17 cellular contexts compared by ENCODE assay signal in genomic region chr5:68409259-68409658, GRCh38.
A peak's percentile ranks its signal among the peaks of the same experiment; 100 is the strongest.
DNase-seq lines count a peak whose midpoint lies in the region; ATAC-seq and TF ChIP-seq lines count a peak whose summit lies in the region.
"Had no signal": no experiment of that assay in that cellular context is flagged by ENCODE, and none has a peak within 500 bp of the region (broad histone marks: within the 10 kb centered on the region; RNA-seq: fewer than 3 reads in every experiment).

No MANE protein-coding gene starts in this region.

- no peak overlapping the region for H3K27ac ChIP-seq in breast epithelium
- H3K27ac ChIP-seq in thoracic aorta = no peak overlapping the region
- H3K27ac ChIP-seq: 22Rv1 had no signal

- H3K36me3 Mint-ChIP-seq in MCF 10A (ENCODE audit: insufficient read depth, unreplicated experiment) = no peaks in the 10 kb centered on the region
- H3K36me3 Mint-ChIP-seq: activated naive CD8-positive, alpha-beta T cell treated with anti-CD3 and anti-CD28 coated beads for 36 hours; naive B cell had no signal

- peak; percentile 47 for ATAC-seq in thoracic aorta (ENCODE audit: insufficient number of reproducible peaks, low FRiP score, low read depth)
- ATAC-seq: activated CD4-positive, alpha-beta T cell treated with anti-CD3 and anti-CD28 coated beads for 36 hours; left lobe of liver had no signal

- POLR2A ChIA-PET in MCF 10A (lab: Yijun Ruan, JAX) = interaction anchor here (0.9 kb wide), 1 partner anchor 25 kb away, joined by 3 read pairs; no protein-coding TSS in a partner anchor

- no TSS peak for BruUV-seq in MCF 10A (replicated peaks; lab: Mats Ljungman, UMichigan)

- H3K4me3 Mint-ChIP-seq in MCF 10A (ENCODE audit: unreplicated experiment) = no peak overlapping the region
- H3K4me3 Mint-ChIP-seq: activated CD4-positive, alpha-beta T cell treated with anti-CD3 and anti-CD28 coated beads for 36 hours; activated naive CD8-positive, alpha-beta T cell treated with anti-CD3 and anti-CD28 coated beads for 36 hours; naive B cell had no signal

- CTCF ChIA-PET in MCF 10A (lab: Yijun Ruan, JAX) = no interaction called here

- no peak overlapping the region for H3K4me3 ChIP-seq in breast epithelium
- no peak overlapping the region for H3K4me3 ChIP-seq in fibroblast of pulmonary artery (replicated peaks; ENCODE audit: low read depth, low read length)
- no peak overlapping the region for H3K4me3 ChIP-seq in thoracic aorta

- H3K36me3 ChIP-seq in breast epithelium (no peaks in the 10 kb centered on the region), thoracic aorta (no peaks in the 10 kb centered on the region)

- no peaks in the 10 kb centered on the region for H3K27me3 Mint-ChIP-seq in MCF 10A (ENCODE audit: insufficient read depth, unreplicated experiment)
- H3K27me3 Mint-ChIP-seq: activated naive CD8-positive, alpha-beta T cell treated with anti-CD3 and anti-CD28 coated beads for 36 hours had no signal

- H3K9me3 Mint-ChIP-seq in MCF 10A (ENCODE audit: unreplicated experiment) = no peaks in the 10 kb centered on the region
- H3K9me3 Mint-ChIP-seq: activated naive CD8-positive, alpha-beta T cell treated with anti-CD3 and anti-CD28 coated beads for 36 hours; naive B cell had no signal

- no peak overlapping the region for H3K27ac Mint-ChIP-seq in MCF 10A (ENCODE audit: low read depth, unreplicated experiment)
- H3K27ac Mint-ChIP-seq: activated CD4-positive, alpha-beta T cell treated with anti-CD3 and anti-CD28 coated beads for 36 hours; activated naive CD8-positive, alpha-beta T cell treated with anti-CD3 and anti-CD28 coated beads for 36 hours had no signal

- H3K9me3 ChIP-seq in breast epithelium = no peaks in the 10 kb centered on the region
- H3K9me3 ChIP-seq in thoracic aorta = no peaks in the 10 kb centered on the region

- H3K27me3 ChIP-seq in breast epithelium (no peaks in the 10 kb centered on the region), thoracic aorta (replicated peaks; ENCODE audit: insufficient read depth) (no peaks in the 10 kb centered on the region)

- DNase-seq in MCF 10A (ENCODE audit: unreplicated experiment) (peak; percentile 31), breast epithelium (ENCODE audit: low spot score in 2 of 2) (no peak), astrocyte of the hippocampus (ENCODE audit: low read depth, low spot score) (peak; percentile 37), fibroblast of pulmonary artery (ENCODE audit: low read depth) (peak; percentile 16), thoracic aorta (ENCODE audit: low spot score) (no peak), NCI-H2029 (lab: John Stamatoyannopoulos, UW) (no peak), NCI-H1694 treated with DMSO at 0.1 percent for 48 hours (lab: John Stamatoyannopoulos, UW) (no peak), COLO829 (ENCODE audit: low spot score) (no peak)
- DNase-seq: activated CD4-positive, alpha-beta T cell treated with anti-CD3 and anti-CD28 coated beads for 36 hours; activated naive CD8-positive, alpha-beta T cell treated with anti-CD3 and anti-CD28 coated beads for 36 hours; COR-L47; naive B cell; NCI-H2107; NCI-H82; substantia nigra had no signal

- peaks cover 34% of the 10 kb centered on the region for H3K4me1 Mint-ChIP-seq in MCF 10A (ENCODE audit: insufficient read depth, unreplicated experiment)

- no peak for TF ChIP-seq POLR2A in breast epithelium (IDR thresholded peaks at IDR 0.05)

- TF ChIP-seq CTCF in MCF 10A (IDR thresholded peaks at IDR 0.05; ENCODE audit: unreplicated experiment) = no peak
- no peak for TF ChIP-seq CTCF in breast epithelium (IDR thresholded peaks at IDR 0.05)
- no peak for TF ChIP-seq CTCF in fibroblast of pulmonary artery (IDR thresholded peaks at IDR 0.05; ENCODE audit: low read length, missing control alignments)
- TF ChIP-seq CTCF in thoracic aorta (IDR thresholded peaks at IDR 0.05) = no peak

- no peaks in the 10 kb centered on the region for H3K4me1 ChIP-seq in breast epithelium
- peaks cover 0 to 16% of the 10 kb centered on the region in 2 donors for H3K4me1 ChIP-seq in thoracic aorta (ENCODE audit: control insufficient read depth in 1 of 2, low read depth in 2 of 2)

- intact Hi-C loops in MCF 10A (cut with micrococcal nuclease) (loop anchor here (5.0 kb wide), 1 partner anchor 77 kb away; no protein-coding TSS in a partner anchor), breast epithelium (cut with DNase I; ENCODE audit: low total_unique reads) (no loop called here)

Comparison
In these comparisons a context has a peak if more than half of its experiments do, and no peak if none do; other contexts are left out.
1. DNase-seq: peak in MCF 10A (single experiment), astrocyte of the hippocampus (single experiment) and fibroblast of pulmonary artery (single experiment); none in breast epithelium (0 of 2), thoracic aorta (single experiment), NCI-H2029 (single experiment), NCI-H1694 treated with DMSO at 0.1 percent for 48 hours (single experiment) and COLO829 (single experiment).